ENCODE assay signal across 8 cellular contexts in the genomic region with DNA sequence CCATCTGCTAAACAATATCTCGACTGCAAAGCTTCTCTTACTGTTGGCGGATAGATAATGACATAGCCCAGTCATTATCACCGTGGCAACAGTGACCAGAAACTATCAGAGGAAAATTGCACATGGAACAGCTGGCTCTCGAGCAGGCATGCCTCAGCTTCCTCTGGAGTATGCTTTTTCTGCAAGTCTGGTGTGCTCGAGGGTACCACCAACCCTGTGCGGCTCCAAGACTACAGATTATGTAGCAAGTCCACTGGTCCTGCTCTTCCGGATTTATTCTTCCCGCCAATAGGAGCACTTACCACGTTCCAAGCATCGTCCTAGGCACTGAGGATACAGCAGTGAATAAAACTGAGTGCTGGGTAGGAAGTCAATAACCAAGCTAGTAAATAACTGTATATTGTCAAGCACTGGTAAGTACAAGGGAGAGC. TPM values are rescaled to one million over a fixed set of nuclear protein-coding genes. Genes with fewer than 3 reads are reported as not detected.
DNase-seq lines count a peak whose midpoint lies in the region; ATAC-seq, FAIRE-seq and TF ChIP-seq lines count a peak whose summit lies in the region.

No MANE protein-coding gene starts in this region.

- H3K4me3 ChIP-seq in kidney (ENCODE audit: low read length in 2 of 2) (peak overlapping the region; percentile 66 to 85), suprapubic skin (peak overlapping the region; percentile 84)

- 6% methylated on average over 10 of the region's 10 CpGs for WGBS in suprapubic skin

- no peak for ATAC-seq in activated naive CD4-positive, alpha-beta T cell treated with anti-CD3 and anti-CD28 coated beads, Interleukin-2, amount 50 U/mL, for 72 hours
- no peak for ATAC-seq in esophagus mucosa

- no peak for TF ChIP-seq POLR2A in suprapubic skin (IDR thresholded peaks at IDR 0.05)

- H3K9me3 ChIP-seq in kidney (ENCODE audit: control insufficient read depth in 1 of 2, low read length in 2 of 2) (no peaks in the 10 kb centered on the region), suprapubic skin (no peaks in the 10 kb centered on the region)

- no peak for TF ChIP-seq EP300 in suprapubic skin (IDR thresholded peaks at IDR 0.05)

- H3K4me1 Mint-ChIP-seq in activated CD4-positive, alpha-beta T cell treated with anti-CD3 and anti-CD28 coated beads, Interleukin-2, amount 10 ng/mL, durations not matched to agents 24 days and 14 days: peaks cover 51% of the 10 kb centered on the region

- H3K36me3 Mint-ChIP-seq in activated CD4-positive, alpha-beta T cell treated with anti-CD3 and anti-CD28 coated beads, Interleukin-2, amount 10 ng/mL, durations not matched to agents 24 days and 14 days (ENCODE audit: low read depth): peaks cover 38% of the 10 kb centered on the region
- peaks cover 35 to 52% of the 10 kb centered on the region in 2 donors for H3K36me3 Mint-ChIP-seq in activated naive CD4-positive, alpha-beta T cell treated with anti-CD3 and anti-CD28 coated beads, Interleukin-2, amount 50 U/mL, for 72 hours

- no peaks in the 10 kb centered on the region for H3K27me3 ChIP-seq in suprapubic skin

- peak overlapping the region; percentile 91 for H3K4me3 Mint-ChIP-seq in activated CD4-positive, alpha-beta T cell treated with anti-CD3 and anti-CD28 coated beads, Interleukin-2, amount 10 ng/mL, durations not matched to agents 24 days and 14 days

- TF ChIP-seq CTCF in kidney (IDR thresholded peaks at IDR 0.05; ENCODE audit: borderline replicate concordance, extremely low read depth, insufficient read depth) (no peak), suprapubic skin (IDR thresholded peaks at IDR 0.05) (no peak)

- H3K27ac ChIP-seq in kidney (ENCODE audit: low read depth in 2 of 2, low read length in 2 of 2) (no peak overlapping the region), suprapubic skin (peak overlapping the region; percentile 93)

- H3K4me1 ChIP-seq in kidney (ENCODE audit: control insufficient read depth in 1 of 2, insufficient read depth in 1 of 2, low read depth in 1 of 2, low read length in 2 of 2) (peaks cover 31 to 45% of the 10 kb centered on the region in 2 donors), suprapubic skin (peaks cover 63% of the 10 kb centered on the region)

- FAIRE-seq in kidney (lab: Jason Lieb, UNC): no peak

- intact Hi-C loops in activated CD4-positive, alpha-beta T cell treated with anti-CD3 and anti-CD28 coated beads, Interleukin-2, amount 10 ng/mL, durations not matched to agents 24 days and 14 days (cut with micrococcal nuclease): loop anchor here (5.0 to 10.0 kb wide), 2 partner anchors 71 to 971 kb away; partner anchors contain the start of gene PAPOLA
- intact Hi-C loops in kidney (cut with DNase I): loop anchor here (5.0 kb wide), 1 partner anchor 86 kb away; no protein-coding TSS in a partner anchor

- no peaks in the 10 kb centered on the region for H3K27me3 Mint-ChIP-seq in activated CD4-positive, alpha-beta T cell treated with anti-CD3 and anti-CD28 coated beads, Interleukin-2, amount 10 ng/mL, durations not matched to agents 24 days and 14 days

- H3K9me3 Mint-ChIP-seq in activated CD4-positive, alpha-beta T cell treated with anti-CD3 and anti-CD28 coated beads, Interleukin-2, amount 10 ng/mL, durations not matched to agents 24 days and 14 days: no peaks in the 10 kb centered on the region
- no peaks in the 10 kb centered on the region for H3K9me3 Mint-ChIP-seq in activated naive CD4-positive, alpha-beta T cell treated with anti-CD3 and anti-CD28 coated beads, Interleukin-2, amount 50 U/mL, for 72 hours

- peak overlapping the region; percentile 95 for H3K27ac Mint-ChIP-seq in activated CD4-positive, alpha-beta T cell treated with anti-CD3 and anti-CD28 coated beads, Interleukin-2, amount 10 ng/mL, durations not matched to agents 24 days and 14 days
- peak overlapping the region; percentile 98 to 99 for H3K27ac Mint-ChIP-seq in activated naive CD4-positive, alpha-beta T cell treated with anti-CD3 and anti-CD28 coated beads, Interleukin-2, amount 50 U/mL, for 72 hours

- H3K9ac ChIP-seq in kidney (ENCODE audit: low read length in 2 of 2): peak overlapping the region; percentile 1 to 69

- H3K36me3 ChIP-seq in kidney (ENCODE audit: control insufficient read depth in 1 of 2, insufficient read depth in 2 of 2, low read length in 2 of 2): no peaks in the 10 kb centered on the region
- no peaks in the 10 kb centered on the region for H3K36me3 ChIP-seq in suprapubic skin

- DNase-seq in activated CD4-positive, alpha-beta T cell treated with anti-CD3 and anti-CD28 coated beads, Interleukin-2, amount 10 ng/mL, durations not matched to agents 24 days and 14 days: peak; percentile 75
- DNase-seq in activated CD4-positive, alpha-beta T cell treated with anti-CD3 and anti-CD28 coated beads for 4 hours: no peak
- peak; percentile 57 for DNase-seq in NCI-H2107 (lab: John Stamatoyannopoulos, UW)
- no peak for DNase-seq in activated naive CD4-positive, alpha-beta T cell treated with anti-CD3 and anti-CD28 coated beads, Interleukin-2, amount 50 U/mL, for 72 hours (ENCODE audit: low spot score in 2 of 2)
- DNase-seq in kidney: no peak
- peak in 1 of 2 donors; percentile 32 for DNase-seq in suprapubic skin (ENCODE audit: low spot score in 2 of 2)
- no peak for DNase-seq in globus pallidus (ENCODE audit: low spot score)

RNA-seq across cellular contexts. Expression of gene GLRX5, which starts 1.4 kb away (rescaled TPM):
- total RNA-seq in activated CD4-positive, alpha-beta T cell treated with anti-CD3 and anti-CD28 coated beads, Interleukin-2, amount 10 ng/mL, durations not matched to agents 24 days and 14 days: 43.7 and 45.6 TPM in 2 replicates
- 10 to 100 TPM; 36.0 to 45.9 TPM for total RNA-seq in activated naive CD4-positive, alpha-beta T cell treated with anti-CD3 and anti-CD28 coated beads, Interleukin-2, amount 50 U/mL, for 72 hours
- total RNA-seq in kidney: 46.7 TPM
- 124 TPM for polyA plus RNA-seq in kidney (ENCODE audit: insufficient read depth, low read depth, low replicate concordance)
- total RNA-seq in suprapubic skin: 10 to 100 TPM; 19.8 to 42.1 (median 33.7) TPM
- 27.8 TPM for total RNA-seq in esophagus mucosa

RNA-seq across cellular contexts. Expression of gene SYNE3, which starts 17.0 kb away (rescaled TPM):
- 45.2 and 46.3 TPM in 2 replicates for total RNA-seq in activated CD4-positive, alpha-beta T cell treated with anti-CD3 and anti-CD28 coated beads, Interleukin-2, amount 10 ng/mL, durations not matched to agents 24 days and 14 days
- total RNA-seq in activated naive CD4-positive, alpha-beta T cell treated with anti-CD3 and anti-CD28 coated beads, Interleukin-2, amount 50 U/mL, for 72 hours: 10 to 100 TPM in 1 of 2 donors, 1 to 10 TPM in 1; 9.9 to 73.8 TPM
- total RNA-seq in kidney (18.5 TPM), suprapubic skin (10 to 100 TPM in 2 of 4 donors, 1 to 10 TPM in 2; 9.1 to 21.4 (median 12.8) TPM), esophagus mucosa (1.9 TPM)
- 0.54 TPM for polyA plus RNA-seq in kidney (ENCODE audit: insufficient read depth, low read depth, low replicate concordance)

Comparison
In these comparisons a context has a peak if more than half of its experiments do, and no peak if none do; other contexts are left out.
1. DNase-seq: peak in activated CD4-positive, alpha-beta T cell treated with anti-CD3 and anti-CD28 coated beads, Interleukin-2, amount 10 ng/mL, durations not matched to agents 24 days and 14 days (single experiment) and NCI-H2107 (single experiment); none in activated CD4-positive, alpha-beta T cell treated with anti-CD3 and anti-CD28 coated beads for 4 hours (0 of 2), activated naive CD4-positive, alpha-beta T cell treated with anti-CD3 and anti-CD28 coated beads, Interleukin-2, amount 50 U/mL, for 72 hours (0 of 2), kidney (single experiment) and globus pallidus (single experiment).